Comparison of ENCODE assay signal across 8 cellular contexts in genomic region chr2:20097889-20098714, GRCh38. TPM values are rescaled to one million over a fixed set of nuclear protein-coding genes. Genes with fewer than 3 reads are reported as not detected.
DNase-seq lines count a peak whose midpoint lies in the region; ATAC-seq and TF ChIP-seq lines count a peak whose summit lies in the region.

No MANE protein-coding gene starts in this region.

- peak; percentile 99 for TF ChIP-seq RAD21 in IMR-90 (IDR thresholded peaks at IDR 0.05; ENCODE audit: low read length)

- peak overlapping the region; percentile 63; the same call in 1 of the 2 replicates for H4K91ac ChIP-seq in IMR-90 (ENCODE audit: insufficient read depth, low read depth, low read length)

- no peaks in the 10 kb centered on the region for H3K4me1 Mint-ChIP-seq in natural killer cell treated with Interleukin-12 subunit alpha and Interleukin-12 subunit beta and Interleukin-15 and Interleukin-18, amount 100 ng/mL, for 72 hours (ENCODE audit: low read depth in 2 of 2)
- H3K4me1 Mint-ChIP-seq in stimulated activated memory B cell treated with anti-CD40 and anti-IgM and Interleukin-4, amounts not matched to agents 10 μg/mL and 1 μg/mL and 100 μg/mL, for 72 hours: no peaks in the 10 kb centered on the region

- BruUV-seq in IMR-90 (replicated peaks; lab: Mats Ljungman, UMichigan): no TSS peak
- BruUV-seq in OCI-LY7 (replicated peaks; lab: Mats Ljungman, UMichigan): no TSS peak

- POLR2A ChIA-PET in IMR-90 (lab: Charles Lee; ENCODE audit: unreplicated experiment): no interaction called here
- POLR2A ChIA-PET in OCI-LY7 (lab: Charles Lee): no interaction called here

- no peak overlapping the region for H3K4me3 Mint-ChIP-seq in natural killer cell treated with Interleukin-12 subunit alpha and Interleukin-12 subunit beta and Interleukin-15 and Interleukin-18, amount 100 ng/mL, for 72 hours
- H3K4me3 Mint-ChIP-seq in stimulated activated memory B cell treated with anti-CD40 and anti-IgM and Interleukin-4, amounts not matched to agents 10 μg/mL and 1 μg/mL and 100 μg/mL, for 72 hours: no peak overlapping the region

- no peak overlapping the region for H3K9ac ChIP-seq in IMR-90 (ENCODE audit: low read depth, low read length)

- H2AK9ac ChIP-seq in IMR-90 (replicated peaks; ENCODE audit: low read depth, low read length, poor library complexity): peak overlapping the region; percentile 79

- no peaks in the 10 kb centered on the region; a peak in 1 of 4 replicates for H3K79me1 ChIP-seq in IMR-90 (ENCODE audit: low read depth in 1 of 2, low read length in 2 of 2)

- DNase-seq in DMS153 treated with DMSO at 0.1 percent for 48 hours (lab: John Stamatoyannopoulos, UW; ENCODE audit: unreplicated experiment) (peak; percentile 83), IMR-90 (peak; percentile 85), OCI-LY7 (ENCODE audit: low spot score) (peak; percentile 80), activated T-cell treated with anti-CD3 and anti-CD28 coated beads for 1 hour (ENCODE audit: low read depth) (peak; percentile 68), esophagus squamous epithelium (lab: John Stamatoyannopoulos, UW) (peak; percentile 18)
- peak; percentile 79 for DNase-seq in natural killer cell treated with Interleukin-12 subunit alpha and Interleukin-12 subunit beta and Interleukin-15 and Interleukin-18, amount 100 ng/mL, for 72 hours (ENCODE audit: low spot score)

- peak overlapping the region; percentile 17; the same call in 1 of the 2 replicates for H2AK5ac ChIP-seq in IMR-90 (ENCODE audit: low read depth, low read length)

- no peak overlapping the region for H3K27ac Mint-ChIP-seq in natural killer cell treated with Interleukin-12 subunit alpha and Interleukin-12 subunit beta and Interleukin-15 and Interleukin-18, amount 100 ng/mL, for 72 hours
- H3K27ac Mint-ChIP-seq in stimulated activated memory B cell treated with anti-CD40 and anti-IgM and Interleukin-4, amounts not matched to agents 10 μg/mL and 1 μg/mL and 100 μg/mL, for 72 hours: no peak overlapping the region

- intact Hi-C loops in IMR-90 (cut with micrococcal nuclease): loop anchor here (1.0 to 10.0 kb wide), 3 partner anchors 83 to 233 kb away; no protein-coding TSS in a partner anchor
- intact Hi-C loops in OCI-LY7 (cut with micrococcal nuclease; ENCODE audit: unreplicated experiment): loop anchor here (1.0 kb wide), 2 partner anchors 83 to 142 kb away; no protein-coding TSS in a partner anchor
- intact Hi-C loops in esophagus squamous epithelium (cut with DNase I): loop anchor here (5.0 kb wide), 1 partner anchor 86 kb away; the partner anchor contains the start of gene MATN3

- H3K4me1 ChIP-seq in IMR-90 (ENCODE audit: control insufficient read depth, insufficient read depth, low read length) (peaks cover 18% of the 10 kb centered on the region), OCI-LY7 (ENCODE audit: insufficient read depth, low read length, poor library complexity, severe bottlenecking) (no peaks in the 10 kb centered on the region), esophagus squamous epithelium (peaks cover 0 to 22% (median 4%) of the 10 kb centered on the region in 3 donors)

- H2BK15ac ChIP-seq in IMR-90 (ENCODE audit: low read depth, low read length): no peak overlapping the region

- no peaks in the 10 kb centered on the region for H3K79me2 ChIP-seq in OCI-LY7 (ENCODE audit: insufficient read depth, low read depth, low read length)

- ATAC-seq in GM21576 (IDR thresholded peaks at IDR 0.05; ENCODE audit: unreplicated experiment) (peak; percentile 90), IMR-90 (ENCODE audit: low read depth) (peak; percentile 85)
- peak; percentile 81 to 85 for ATAC-seq in natural killer cell treated with Interleukin-12 subunit alpha and Interleukin-12 subunit beta and Interleukin-15 and Interleukin-18, amount 100 ng/mL, for 72 hours
- peak; percentile 81 for ATAC-seq in stimulated activated memory B cell treated with anti-CD40 and anti-IgM and Interleukin-4, amounts not matched to agents 10 μg/mL and 1 μg/mL and 100 μg/mL, for 72 hours

- H3K4me3 ChIP-seq in IMR-90 (ENCODE audit: insufficient read depth, low read depth, low read length) (no peak overlapping the region), OCI-LY7 (ENCODE audit: low read depth, low read length, poor library complexity, severe bottlenecking) (no peak overlapping the region), esophagus squamous epithelium (no peak overlapping the region)

- dilution Hi-C loops in IMR-90 (cut with HindIII; ENCODE audit: low sequenced_read_pairs, unreplicated experiment): no loop called here

- H4K20me1 ChIP-seq in IMR-90 (ENCODE audit: insufficient read depth, low read length): no peaks in the 10 kb centered on the region
- no peaks in the 10 kb centered on the region for H4K20me1 ChIP-seq in OCI-LY7 (ENCODE audit: insufficient read depth, low read length)

- H3K4ac ChIP-seq in IMR-90 (ENCODE audit: low read depth, low read length): peak overlapping the region; percentile 22; the same call in 1 of the 2 replicates

- H3K36me3 Mint-ChIP-seq in natural killer cell treated with Interleukin-12 subunit alpha and Interleukin-12 subunit beta and Interleukin-15 and Interleukin-18, amount 100 ng/mL, for 72 hours: no peaks in the 10 kb centered on the region
- peaks cover 6% of the 10 kb centered on the region for H3K36me3 Mint-ChIP-seq in stimulated activated memory B cell treated with anti-CD40 and anti-IgM and Interleukin-4, amounts not matched to agents 10 μg/mL and 1 μg/mL and 100 μg/mL, for 72 hours

- peak overlapping the region in 1 of 2 experiments; percentile 32; a peak in 1 of 4 replicates for H4K8ac ChIP-seq in IMR-90 (ENCODE audit: low read depth in 2 of 2, low read length in 2 of 2)

- H3K9me3 ChIP-seq in IMR-90 (ENCODE audit: control insufficient read depth, insufficient read depth, low read length) (peaks cover 7% of the 10 kb centered on the region), OCI-LY7 (ENCODE audit: low read length) (0 out of 2 replicates have a peak, but pooled peaks cover 6% of the 10 kb centered on the region), esophagus squamous epithelium (peaks cover 0 to 12% (median 0%) of the 10 kb centered on the region in 3 donors)

- WGBS in IMR-90 (ENCODE audit: extremely low coverage in 2 of 2, insufficient read length in 1 of 2), 2 experiments: 11% methylated on average over 9 of the region's 21 CpGs; no CpG with 5 or more reads in 1 of the 2 experiments
- WGBS in esophagus squamous epithelium, 2 donors: 8 to 13% methylated on average over 16 to 19 of the region's 21 CpGs

- H2BK120ac ChIP-seq in IMR-90 (ENCODE audit: low read depth, low read length): 0 out of 2 replicates have a peak overlapping the region, but pooled peaks have one; percentile 13

- no peak overlapping the region for H3K27ac ChIP-seq in IMR-90 (ENCODE audit: insufficient read depth, low read length)
- no peak overlapping the region for H3K27ac ChIP-seq in OCI-LY7 (ENCODE audit: low read depth, low read length, poor library complexity, severe bottlenecking)
- H3K27ac ChIP-seq in esophagus squamous epithelium: no peak overlapping the region

- H3K9me3 Mint-ChIP-seq in natural killer cell treated with Interleukin-12 subunit alpha and Interleukin-12 subunit beta and Interleukin-15 and Interleukin-18, amount 100 ng/mL, for 72 hours: no peaks in the 10 kb centered on the region
- peaks cover 4% of the 10 kb centered on the region for H3K9me3 Mint-ChIP-seq in stimulated activated memory B cell treated with anti-CD40 and anti-IgM and Interleukin-4, amounts not matched to agents 10 μg/mL and 1 μg/mL and 100 μg/mL, for 72 hours

- no peak overlapping the region for H3K56ac ChIP-seq in IMR-90 (ENCODE audit: extremely low read depth, insufficient read depth, low read length)

- peak overlapping the region; percentile 90 for H2AFZ ChIP-seq in IMR-90 (replicated peaks; ENCODE audit: low read length, poor library complexity)
- H2AFZ ChIP-seq in OCI-LY7 (ENCODE audit: low read length): no peak overlapping the region

- peaks cover 5 to 27% of the 10 kb centered on the region in 2 donors for H3K27me3 Mint-ChIP-seq in natural killer cell treated with Interleukin-12 subunit alpha and Interleukin-12 subunit beta and Interleukin-15 and Interleukin-18, amount 100 ng/mL, for 72 hours
- peaks cover 27% of the 10 kb centered on the region for H3K27me3 Mint-ChIP-seq in stimulated activated memory B cell treated with anti-CD40 and anti-IgM and Interleukin-4, amounts not matched to agents 10 μg/mL and 1 μg/mL and 100 μg/mL, for 72 hours

- H3K4me2 ChIP-seq in IMR-90 (ENCODE audit: low read depth, low read length): no peak overlapping the region
- H3K4me2 ChIP-seq in OCI-LY7 (ENCODE audit: low read length): no peak overlapping the region

- H3K14ac ChIP-seq in IMR-90 (replicated peaks; ENCODE audit: low read depth, low read length): no peak overlapping the region

- in situ Hi-C loops in IMR-90 (cut with MboI; ENCODE audit: low sequenced_read_pairs): no loop called here

- H3K18ac ChIP-seq in IMR-90 (ENCODE audit: low read depth, low read length): no peak overlapping the region

- no peaks in the 10 kb centered on the region for H3K27me3 ChIP-seq in IMR-90 (ENCODE audit: control insufficient read depth, insufficient read depth, low read length)
- H3K27me3 ChIP-seq in esophagus squamous epithelium: no peaks in the 10 kb centered on the region

- H3K9me2 ChIP-seq in OCI-LY7 (ENCODE audit: insufficient read depth, low read length): no peaks in the 10 kb centered on the region

- peaks cover 11% of the 10 kb centered on the region for H3K9me1 ChIP-seq in IMR-90 (ENCODE audit: insufficient read depth, low read length)

- no peak overlapping the region for H2BK5ac ChIP-seq in IMR-90 (ENCODE audit: low read depth, low read length, poor library complexity, severe bottlenecking)

- H3K23ac ChIP-seq in IMR-90 (ENCODE audit: low read depth, low read length): no peak overlapping the region

- H3K36me3 ChIP-seq in IMR-90 (ENCODE audit: control insufficient read depth, insufficient read depth, low read length) (no peaks in the 10 kb centered on the region), OCI-LY7 (ENCODE audit: insufficient read depth, low read length) (no peaks in the 10 kb centered on the region), esophagus squamous epithelium (no peaks in the 10 kb centered on the region)

- H4K5ac ChIP-seq in IMR-90 (ENCODE audit: low read depth, low read length): no peak overlapping the region; the same call in 1 of the 2 replicates

- CTCF ChIA-PET in IMR-90 (lab: Yijun Ruan, JAX) (interaction anchor here (0.5 kb wide), 1 partner anchor 205 kb away, joined by 4 read pairs; no protein-coding TSS in a partner anchor), OCI-LY7 (lab: Charles Lee; ENCODE audit: unreplicated experiment) (no interaction called here)

- peak; percentile 52; the same call in 1 of the 2 replicates for TF ChIP-seq POLR2A in IMR-90 (IDR thresholded peaks at IDR 0.05; ENCODE audit: low read depth, low read length)
- no peak for TF ChIP-seq POLR2A in esophagus squamous epithelium (IDR thresholded peaks at IDR 0.05)

- TF ChIP-seq CTCF in IMR-90 (conservative IDR thresholded peaks at IDR 0.05; ENCODE audit: low read depth, low read length) (peak; percentile 96), OCI-LY7 (conservative IDR thresholded peaks at IDR 0.05; ENCODE audit: low read length) (peak; percentile 90), esophagus squamous epithelium (IDR thresholded peaks at IDR 0.05) (peak; percentile 76 to 94 (median 87))

- peak overlapping the region; percentile 56; the same call in 1 of the 2 replicates for H2BK20ac ChIP-seq in IMR-90 (ENCODE audit: low read depth, low read length)

RNA-seq across cellular contexts. Expression of gene LAPTM4A, which starts 46.7 kb away (rescaled TPM):
- total RNA-seq in IMR-90 (2012; rRNA removed) (97.7 and 221 TPM in 2 replicates), OCI-LY7 (2022) (26.2 and 29.2 TPM in 2 replicates), esophagus squamous epithelium (100 to 1,000 TPM in 2 of 4 donors, 10 to 100 TPM in 2; 71.0 to 144 (median 98.2) TPM)
- 378 and 401 TPM in 2 replicates for polyA plus RNA-seq in IMR-90 (2012; rRNA removed)
- polyA plus RNA-seq in IMR-90 (2012; cell fraction: cytosol; rRNA removed): 100 and 185 TPM in 2 replicates
- 33.9 and 158 TPM in 2 replicates for polyA plus RNA-seq in IMR-90 (2012; cell fraction: nucleus; rRNA removed; ENCODE audit: low replicate concordance)
- 6.5 and 8.4 TPM in 2 replicates for total RNA-seq in OCI-LY7 (2014; rRNA removed; shearing (Covaris generic))
- 10 to 100 TPM; 13.2 to 37.2 TPM for total RNA-seq in natural killer cell treated with Interleukin-12 subunit alpha and Interleukin-12 subunit beta and Interleukin-15 and Interleukin-18, amount 100 ng/mL, for 72 hours

Comparison
In these comparisons a context has a peak if more than half of its experiments do, and no peak if none do; other contexts are left out.
1. DNase-seq: peak in every context shown above with its lines; median percentile 85 in IMR-90; 83 in DMS153 treated with DMSO at 0.1 percent for 48 hours; 80 in OCI-LY7; 79 in natural killer cell treated with Interleukin-12 subunit alpha and Interleukin-12 subunit beta and Interleukin-15 and Interleukin-18, amount 100 ng/mL, for 72 hours; 68 in activated T-cell treated with anti-CD3 and anti-CD28 coated beads for 1 hour; 18 in esophagus squamous epithelium.